ENCODE assay signal across 10 cellular contexts in the genomic region with DNA sequence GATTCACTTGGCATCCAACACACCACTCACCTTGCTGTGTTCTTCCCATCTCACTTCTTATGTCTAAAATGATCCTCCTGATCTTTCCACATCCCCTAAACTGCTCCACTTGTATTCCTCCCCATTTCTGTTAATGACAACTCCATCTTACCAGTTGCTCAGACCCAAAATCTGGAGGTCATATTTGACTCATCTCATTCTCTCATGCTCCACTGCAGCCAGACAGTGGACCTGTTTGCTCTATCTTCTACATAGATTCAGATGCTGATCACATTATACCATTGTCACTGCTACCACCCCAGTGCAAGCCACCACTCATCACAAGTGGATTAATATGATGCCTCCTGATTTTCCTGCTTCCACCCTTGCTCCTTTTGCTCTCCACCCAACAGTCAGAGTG. TPM values are rescaled to one million over a fixed set of nuclear protein-coding genes. Genes with fewer than 3 reads are reported as not detected.
DNase-seq lines count a peak whose midpoint lies in the region; ATAC-seq and TF ChIP-seq lines count a peak whose summit lies in the region.
"Had no signal": no experiment of that assay in that cellular context is flagged by ENCODE, and none has a peak within 500 bp of the region (broad histone marks: within the 10 kb centered on the region; RNA-seq: fewer than 3 reads in every experiment).

No MANE protein-coding gene starts in this region.

- H3K9ac ChIP-seq in smooth muscle cell (ENCODE audit: low read depth) (no peak overlapping the region), MM.1S (ENCODE audit: low read length) (no peak overlapping the region)

- ATAC-seq in GM19043 (IDR thresholded peaks at IDR 0.05; ENCODE audit: low read depth, unreplicated experiment), result peak; percentile 59
- peak; percentile 52 for ATAC-seq in GM21786 (IDR thresholded peaks at IDR 0.05; ENCODE audit: unreplicated experiment)
- peak; percentile 49 for ATAC-seq in HG03108 (IDR thresholded peaks at IDR 0.05; ENCODE audit: unreplicated experiment)

- H3K4me1 ChIP-seq in smooth muscle cell (ENCODE audit: low read depth) (peaks cover 5% of the 10 kb centered on the region), MM.1S (ENCODE audit: low read length) (peaks cover 29% of the 10 kb centered on the region)
- H3K4me1 ChIP-seq: Peyer's patch had no signal

- H2AFZ ChIP-seq in smooth muscle cell (ENCODE audit: low read depth) (peak overlapping the region; percentile 49), MM.1S (ENCODE audit: low read length) (no peak overlapping the region)

- H3K9me2 ChIP-seq in MM.1S (replicated peaks; ENCODE audit: insufficient read depth, low read length), result no peaks in the 10 kb centered on the region

- H3K27ac ChIP-seq in smooth muscle cell (ENCODE audit: low read depth) (no peak overlapping the region), MM.1S (ENCODE audit: low read length) (no peak overlapping the region)
- H3K27ac ChIP-seq: Peyer's patch had no signal

- H3K9me3 ChIP-seq in smooth muscle cell (replicated peaks; ENCODE audit: low read depth) (no peaks in the 10 kb centered on the region), MM.1S (replicated peaks; ENCODE audit: insufficient read depth, low read length) (no peaks in the 10 kb centered on the region)
- H3K9me3 ChIP-seq: Peyer's patch had no signal

- H3K36me3 ChIP-seq in smooth muscle cell (ENCODE audit: low read depth) (no peaks in the 10 kb centered on the region), MM.1S (replicated peaks; ENCODE audit: insufficient read depth, low read length) (no peaks in the 10 kb centered on the region)
- H3K36me3 ChIP-seq: Peyer's patch had no signal

- H3K79me2 ChIP-seq in smooth muscle cell (ENCODE audit: low read depth), result no peaks in the 10 kb centered on the region
- no peaks in the 10 kb centered on the region for H3K79me2 ChIP-seq in MM.1S (ENCODE audit: low read length)

- H3K4me2 ChIP-seq in smooth muscle cell (no peak overlapping the region), MM.1S (ENCODE audit: low read depth, low read length) (no peak overlapping the region)

- H3K4me3 ChIP-seq in smooth muscle cell, result no peak overlapping the region
- no peak overlapping the region for H3K4me3 ChIP-seq in MM.1S (ENCODE audit: low read length)
- H3K4me3 ChIP-seq: Peyer's patch had no signal

- H3F3A ChIP-seq in smooth muscle cell (ENCODE audit: low read depth) (no peaks in the 10 kb centered on the region), MM.1S (ENCODE audit: insufficient read depth, low read length) (peaks cover 23% of the 10 kb centered on the region)

- H4K20me1 ChIP-seq in smooth muscle cell (ENCODE audit: low read depth) (no peaks in the 10 kb centered on the region), MM.1S (ENCODE audit: insufficient read depth, low read length) (no peaks in the 10 kb centered on the region)

- DNase-seq in smooth muscle cell (lab: John Stamatoyannopoulos, UW; ENCODE audit: unreplicated experiment) (no peak), MM.1S (no peak), cerebellar cortex (ENCODE audit: low spot score) (no peak)
- DNase-seq in stimulated activated CD4-positive, alpha-beta T cell treated with anti-CD3 and anti-CD28 coated beads, Interleukin-1b, Interleukin-23, amount 100 ng/mL, for 48 hours, result no peak
- DNase-seq: COR-L47, NCI-H226, Peyer's patch had no signal

- H3K27me3 ChIP-seq in smooth muscle cell (ENCODE audit: low read depth) (no peaks in the 10 kb centered on the region), MM.1S (replicated peaks; ENCODE audit: insufficient read depth, low read length) (no peaks in the 10 kb centered on the region)
- H3K27me3 ChIP-seq: Peyer's patch had no signal

- TF ChIP-seq CTCF in smooth muscle cell (IDR thresholded peaks at IDR 0.05; ENCODE audit: borderline replicate concordance, insufficient read depth, poor library complexity, severe bottlenecking), result no peak
- no peak for TF ChIP-seq CTCF in MM.1S (IDR thresholded peaks at IDR 0.05; ENCODE audit: low read length)

RNA-seq across cellular contexts. Expression of a gene that starts 7.9 kb away (rescaled TPM):
- total RNA-seq in smooth muscle cell, result 38.3 and 44.9 TPM in 2 replicates
- 7.8 and 20.4 TPM in 2 replicates for polyA plus RNA-seq in smooth muscle cell
